In genomic region chr12:38120438-38120837, GRCh38 we compare ENCODE assay signal across 29 cellular contexts.
"Had no signal": no experiment of that assay in that cellular context is flagged by ENCODE, and none has a peak within 500 bp of the region (broad histone marks: within the 10 kb centered on the region; RNA-seq: fewer than 3 reads in every experiment).

No MANE protein-coding gene starts in this region.

- DNase-seq: activated CD4-positive, alpha-beta memory T cell treated with anti-CD3 and anti-CD28 coated beads for 36 hours; activated CD4-positive, alpha-beta T cell treated with anti-CD3 and anti-CD28 coated beads for 36 hours; activated CD4-positive, alpha-beta T cell treated with anti-CD3 and anti-CD28 coated beads, Interleukin-2, amount 10 ng/mL, durations not matched to agents 24 days and 14 days; activated CD4-positive, CD25-positive, alpha-beta regulatory T cell; activated CD4-positive, CD25-positive, alpha-beta regulatory T cell treated with anti-CD3 and anti-CD28 coated beads, Interleukin-2, amount 50 U/mL, for 72 hours; activated CD8-positive, alpha-beta memory T cell treated with anti-CD3 and anti-CD28 coated beads, Interleukin-2, amount 10 ng/mL, durations not matched to agents 7 days and 5 days; activated CD8-positive, alpha-beta memory T cell treated with anti-CD3 and anti-CD28 coated beads, Interleukin-2, amount 50 U/mL, for 4 hours; activated CD8-positive, alpha-beta T cell treated with anti-CD3 and anti-CD28 coated beads, Interleukin-2, amount 10 ng/mL, durations not matched to agents 7 days and 5 days; activated effector memory CD4-positive, alpha-beta T cell treated with anti-CD3 and anti-CD28 coated beads, Interleukin-2, amount 50 U/mL, for 16 hours; activated naive CD4-positive, alpha-beta T cell treated with anti-CD3 and anti-CD28 coated beads for 36 hours; activated naive CD8-positive, alpha-beta T cell treated with anti-CD3 and anti-CD28 coated beads for 36 hours; activated naive CD8-positive, alpha-beta T cell treated with anti-CD3 and anti-CD28 coated beads, Interleukin-2, amount 50 U/mL, for 24 hours; activated T-cell treated with anti-CD3 and anti-CD28 coated beads, Interleukin-2, amount 50 U/mL, for 1 hour; activated T-cell treated with anti-CD3 and anti-CD28 coated beads, Interleukin-2, amount 50 U/mL, for 48 hours; adrenal gland; amygdala; aorta; body of pancreas; caudate nucleus; cortex of kidney; dermis blood vessel endothelial cell; effector CD4-positive, alpha-beta T cell; effector memory CD8-positive, alpha-beta T cell; esophagus squamous epithelium; foreskin melanocyte; heart right ventricle; T1000 had no signal

- H3K4me3 ChIP-seq: adrenal gland, body of pancreas, esophagus squamous epithelium, gastroesophageal sphincter, heart right ventricle had no signal

- FAIRE-seq: colon had no signal

- ATAC-seq: activated CD4-positive, alpha-beta T cell treated with anti-CD3 and anti-CD28 coated beads for 36 hours; activated CD8-positive, alpha-beta memory T cell treated with anti-CD3 and anti-CD28 coated beads, Interleukin-2, amount 10 ng/mL, durations not matched to agents 7 days and 5 days; activated CD8-positive, alpha-beta T cell treated with anti-CD3 and anti-CD28 coated beads, Interleukin-2, amount 10 ng/mL, durations not matched to agents 7 days and 5 days; activated naive CD8-positive, alpha-beta T cell treated with anti-CD3 and anti-CD28 coated beads, Interleukin-2, amount 50 U/mL, for 24 hours; body of pancreas; effector memory CD8-positive, alpha-beta T cell; gastroesophageal sphincter; heart right ventricle had no signal

- H3K27me3 ChIP-seq: adrenal gland, body of pancreas, esophagus squamous epithelium, gastroesophageal sphincter, heart right ventricle had no signal

- H3K4me1 ChIP-seq: adrenal gland, esophagus squamous epithelium, gastroesophageal sphincter, heart right ventricle had no signal

- H3K36me3 ChIP-seq: adrenal gland, esophagus squamous epithelium, gastroesophageal sphincter, heart right ventricle had no signal

- H3K27ac ChIP-seq: adrenal gland, body of pancreas, esophagus squamous epithelium, gastroesophageal sphincter, heart right ventricle had no signal

- H3K9me3 ChIP-seq: adrenal gland, body of pancreas, esophagus squamous epithelium, gastroesophageal sphincter had no signal
